Comparison of ENCODE assay signal across 20 cellular contexts in genomic region chr17:47836601-47837000, GRCh38. TPM values are rescaled to one million over a fixed set of nuclear protein-coding genes. Genes with fewer than 3 reads are reported as not detected.
"Had no signal": no experiment of that assay in that cellular context is flagged by ENCODE, and none has a peak within 500 bp of the region (broad histone marks: within the 10 kb centered on the region; RNA-seq: fewer than 3 reads in every experiment).

No MANE protein-coding gene starts in this region.

- H3K36me3 ChIP-seq: pancreas, thoracic aorta had no signal

- H3K27ac ChIP-seq: dorsolateral prefrontal cortex, pancreas, thoracic aorta had no signal

- H3K4me3 ChIP-seq: dorsolateral prefrontal cortex, lung, pancreas, thoracic aorta, tibial nerve, upper lobe of left lung had no signal

- H3K9me3 ChIP-seq: pancreas, thoracic aorta, tibial nerve, upper lobe of left lung had no signal

- H3K27me3 ChIP-seq: dorsolateral prefrontal cortex, pancreas, tibial nerve, upper lobe of left lung had no signal

- DNase-seq: dorsolateral prefrontal cortex; effector CD4-positive, alpha-beta T cell; head of caudate nucleus; kidney; natural killer cell; occipital lobe; stimulated activated CD4-positive, alpha-beta T cell treated with anti-CD3 and anti-CD28 coated beads, Interleukin-4, amount 100 ng/mL, for 4 hours; stimulated activated naive CD8-positive, alpha-beta T cell treated with anti-CD3 and anti-CD28 coated beads, Interleukin-15, Interleukin-2, amounts not matched to agents 100 U/mL and 50 U/mL, for 24 hours; upper lobe of left lung had no signal

- ATAC-seq: left lobe of liver; natural killer cell; pancreas; sciatic nerve; stimulated activated memory B cell treated with anti-CD40 and anti-IgM and Interleukin-4, amounts not matched to agents 10 μg/mL and 1 μg/mL and 100 μg/mL, for 72 hours; stimulated activated naive CD8-positive, alpha-beta T cell treated with anti-CD3 and anti-CD28 coated beads, Interleukin-15, Interleukin-2, amounts not matched to agents 100 U/mL and 50 U/mL, for 24 hours had no signal

RNA-seq across cellular contexts. Expression of gene LRRC46, which starts 5.1 kb away (rescaled TPM):
- total RNA-seq: cerebellum, frontal cortex, mesenteric fat pad, occipital lobe, skeletal muscle tissue had no signal

RNA-seq across cellular contexts. Expression of gene SP6, which starts 14.4 kb away (rescaled TPM):
- total RNA-seq: frontal cortex, thoracic aorta had no signal
